In the genomic region with DNA sequence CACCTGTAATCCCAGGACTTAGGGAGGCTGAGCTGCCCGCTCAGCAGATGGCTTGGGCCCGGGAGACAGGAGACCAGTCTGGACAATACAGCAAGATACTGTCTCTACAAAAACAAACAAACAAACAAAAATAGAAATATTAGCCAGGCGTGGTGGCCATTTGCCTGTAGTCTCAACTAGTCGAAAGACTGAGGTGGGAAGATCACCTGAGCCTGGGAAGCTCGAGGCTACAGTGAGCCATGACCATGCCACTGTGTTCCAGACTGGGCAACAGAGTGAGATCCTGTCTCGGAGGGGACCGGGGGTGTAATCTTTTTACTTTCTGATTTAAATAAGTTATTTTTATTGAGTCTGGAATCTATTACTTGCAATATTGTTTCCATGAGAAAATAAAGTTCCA, we compare ENCODE assay signal across 17 cellular contexts.
A peak's percentile ranks its signal among the peaks of the same experiment; 100 is the strongest.
DNase-seq lines count a peak whose midpoint lies in the region; ATAC-seq and TF ChIP-seq lines count a peak whose summit lies in the region.
"Had no signal": no experiment of that assay in that cellular context is flagged by ENCODE, and none has a peak within 500 bp of the region (broad histone marks: within the 10 kb centered on the region; RNA-seq: fewer than 3 reads in every experiment).

No MANE protein-coding gene starts in this region.

- peaks cover 4% of the 10 kb centered on the region; the same call in 1 of the 2 replicates for H3K9me3 Mint-ChIP-seq in WTC11
- H3K9me3 Mint-ChIP-seq: CD8-positive, alpha-beta T cell; GM23338; HFFc6 had no signal

- H3K27me3 Mint-ChIP-seq in WTC11 (ENCODE audit: low read depth): no peaks in the 10 kb centered on the region
- H3K27me3 Mint-ChIP-seq: B cell had no signal

- H3K36me3 Mint-ChIP-seq in WTC11: no peaks in the 10 kb centered on the region
- H3K36me3 Mint-ChIP-seq: CD8-positive, alpha-beta T cell had no signal

- no peaks in the 10 kb centered on the region for H3K27me3 ChIP-seq in liver (ENCODE audit: control insufficient read depth in 4 of 4, insufficient read depth in 4 of 4, low read length in 3 of 4)
- H3K27me3 ChIP-seq in upper lobe of left lung: no peaks in the 10 kb centered on the region
- no peaks in the 10 kb centered on the region for H3K27me3 ChIP-seq in testis
- H3K27me3 ChIP-seq: BLaER1 treated with 17β-estradiol and CSF1 and Interleukin-3, amounts not matched to agents 10 nM and 100 nM had no signal

- CTCF ChIA-PET in HEK293 (lab: Yijun Ruan, JAX): no interaction called here
- CTCF ChIA-PET in WTC11 (lab: Charles Lee): no interaction called here

- H3K27ac Mint-ChIP-seq in WTC11: no peak overlapping the region
- H3K27ac Mint-ChIP-seq: B cell; CD8-positive, alpha-beta T cell had no signal

- no peak for TF ChIP-seq CTCF in HEK293 (tag by site-specific recombination; IDR thresholded peaks at IDR 0.05)
- no peak for TF ChIP-seq CTCF in WTC11 (IDR thresholded peaks at IDR 0.05)
- TF ChIP-seq CTCF in liver (IDR thresholded peaks at IDR 0.05; ENCODE audit: low read depth, low read length, missing input control): no peak
- TF ChIP-seq CTCF in upper lobe of left lung (IDR thresholded peaks at IDR 0.05): no peak
- TF ChIP-seq CTCF in testis (IDR thresholded peaks at IDR 0.05): no peak

- POLR2A ChIA-PET in HEK293 (lab: Yijun Ruan, JAX): no interaction called here
- POLR2A ChIA-PET in WTC11 (lab: Charles Lee): no interaction called here

- no peak overlapping the region for H3K4me3 ChIP-seq in HEK293 (ENCODE audit: low read depth, low read length)
- no peak overlapping the region for H3K4me3 ChIP-seq in liver (ENCODE audit: low read depth in 1 of 3, low read length in 3 of 3)
- no peak overlapping the region for H3K4me3 ChIP-seq in upper lobe of left lung
- no peak overlapping the region for H3K4me3 ChIP-seq in testis
- H3K4me3 ChIP-seq: BLaER1 treated with 17β-estradiol and CSF1 and Interleukin-3, amounts not matched to agents 10 nM and 100 nM; GM23338 had no signal

- H3K9me3 ChIP-seq in HEK293 (ENCODE audit: control insufficient read depth, insufficient read depth, low read depth, low read length) (no peaks in the 10 kb centered on the region), liver (ENCODE audit: control insufficient read depth in 4 of 4, low read length in 3 of 4) (no peaks in the 10 kb centered on the region), upper lobe of left lung (no peaks in the 10 kb centered on the region), testis (no peaks in the 10 kb centered on the region)
- H3K9me3 ChIP-seq: BLaER1 treated with 17β-estradiol and CSF1 and Interleukin-3, amounts not matched to agents 10 nM and 100 nM had no signal

- H3K4me1 ChIP-seq in HEK293 (ENCODE audit: control insufficient read depth, insufficient read depth, low read length): peaks cover 5% of the 10 kb centered on the region; the same call in 1 of the 2 replicates
- peaks cover 0 to 39% (median 33%) of the 10 kb centered on the region in 4 donors for H3K4me1 ChIP-seq in liver (ENCODE audit: control insufficient read depth in 4 of 4, insufficient read depth in 4 of 4, low read length in 3 of 4)
- H3K4me1 ChIP-seq in upper lobe of left lung: peaks cover 12 to 26% (median 19%) of the 10 kb centered on the region in 4 donors
- peaks cover 5% of the 10 kb centered on the region for H3K4me1 ChIP-seq in testis

- H3K36me3 ChIP-seq in HEK293 (ENCODE audit: control insufficient read depth in 2 of 2, insufficient read depth in 1 of 2, low read length in 2 of 2) (no peaks in the 10 kb centered on the region), liver (ENCODE audit: control insufficient read depth in 4 of 4, insufficient read depth in 3 of 4, low read depth in 1 of 4, low read length in 3 of 4) (no peaks in the 10 kb centered on the region), upper lobe of left lung (no peaks in the 10 kb centered on the region), testis (ENCODE audit: low read depth, missing control alignments) (no peaks in the 10 kb centered on the region)
- H3K36me3 ChIP-seq: BLaER1 treated with 17β-estradiol and CSF1 and Interleukin-3, amounts not matched to agents 10 nM and 100 nM had no signal

- ATAC-seq in WTC11 (no peak), upper lobe of left lung (ENCODE audit: low FRiP score in 2 of 2) (no peak)
- ATAC-seq: CD8-positive, alpha-beta T cell; GM23338 had no signal

- TF ChIP-seq EP300 in upper lobe of left lung (IDR thresholded peaks at IDR 0.05): no peak

- peaks cover 33% of the 10 kb centered on the region for H3K4me1 Mint-ChIP-seq in WTC11

- WGBS in liver: 94% methylated on average over 7 of the region's 7 CpGs
- WGBS in upper lobe of left lung, 2 donors: 88 to 97% methylated on average over 7 of the region's 7 CpGs
- 77 to 79% methylated on average over 7 of the region's 7 CpGs for WGBS in testis, 2 donors

- no peak overlapping the region for H3K27ac ChIP-seq in HEK293 (ENCODE audit: extremely low read depth, low read depth, low read length)
- peak overlapping the region; percentile 80 to 92 for H3K27ac ChIP-seq in liver (ENCODE audit: low read depth in 1 of 2, low read length in 2 of 2)
- peak overlapping the region in 3 of 4 donors; percentile 63 to 82 (median 74) for H3K27ac ChIP-seq in upper lobe of left lung
- no peak overlapping the region for H3K27ac ChIP-seq in testis

- DNase-seq in WTC11 (ENCODE audit: low spot score) (no peak), upper lobe of left lung (no peak), testis (no peak), NCI-H2081 treated with DMSO at 0.1 percent for 48 hours (lab: John Stamatoyannopoulos, UW) (no peak), NOMO-1 treated with dmso at 0.1 percent for 144 hours (lab: John Stamatoyannopoulos, UW; ENCODE audit: unreplicated experiment) (no peak)
- DNase-seq: 8988T; Calu3; CD8-positive, alpha-beta T cell; DMS79 treated with DMSO at 0.1 percent for 48 hours; GF-D8; HCEC 1CT; HFFc6 had no signal

- no peak for TF ChIP-seq RAD21 in liver (IDR thresholded peaks at IDR 0.05)

- no peak overlapping the region for H3K4me3 Mint-ChIP-seq in WTC11
- H3K4me3 Mint-ChIP-seq: CD8-positive, alpha-beta T cell; GM23338 had no signal

- no peak overlapping the region for H3K9ac ChIP-seq in liver (ENCODE audit: low read depth in 1 of 2, low read length in 2 of 2)
- H3K9ac ChIP-seq: BLaER1 treated with 17β-estradiol and CSF1 and Interleukin-3, amounts not matched to agents 10 nM and 100 nM had no signal

- TF ChIP-seq POLR2A in upper lobe of left lung (IDR thresholded peaks at IDR 0.05): no peak
- no peak for TF ChIP-seq POLR2A in testis (IDR thresholded peaks at IDR 0.05)

- intact Hi-C loops in testis (cut with DNase I; ENCODE audit: low total_unique reads): no loop called here

TF ChIP-seq in HEK293, 187 proteins besides CTCF, POLR2A, EP300 and RAD21:
- TF ChIP-seq ZNF169 (tag by site-specific recombination; IDR thresholded peaks at IDR 0.05): no peak
- TF ChIP-seq ZNF121 (tag by site-specific recombination; IDR thresholded peaks at IDR 0.05): peak; percentile 70
- no peak for TF ChIP-seq ZBTB17 (tag by site-specific recombination; IDR thresholded peaks at IDR 0.05)
TF ChIP-seq in HEK293: peak in this region for 1.

TF ChIP-seq in WTC11, 78 proteins besides CTCF, POLR2A, EP300 and RAD21:
- TF ChIP-seq, protein P1, sequence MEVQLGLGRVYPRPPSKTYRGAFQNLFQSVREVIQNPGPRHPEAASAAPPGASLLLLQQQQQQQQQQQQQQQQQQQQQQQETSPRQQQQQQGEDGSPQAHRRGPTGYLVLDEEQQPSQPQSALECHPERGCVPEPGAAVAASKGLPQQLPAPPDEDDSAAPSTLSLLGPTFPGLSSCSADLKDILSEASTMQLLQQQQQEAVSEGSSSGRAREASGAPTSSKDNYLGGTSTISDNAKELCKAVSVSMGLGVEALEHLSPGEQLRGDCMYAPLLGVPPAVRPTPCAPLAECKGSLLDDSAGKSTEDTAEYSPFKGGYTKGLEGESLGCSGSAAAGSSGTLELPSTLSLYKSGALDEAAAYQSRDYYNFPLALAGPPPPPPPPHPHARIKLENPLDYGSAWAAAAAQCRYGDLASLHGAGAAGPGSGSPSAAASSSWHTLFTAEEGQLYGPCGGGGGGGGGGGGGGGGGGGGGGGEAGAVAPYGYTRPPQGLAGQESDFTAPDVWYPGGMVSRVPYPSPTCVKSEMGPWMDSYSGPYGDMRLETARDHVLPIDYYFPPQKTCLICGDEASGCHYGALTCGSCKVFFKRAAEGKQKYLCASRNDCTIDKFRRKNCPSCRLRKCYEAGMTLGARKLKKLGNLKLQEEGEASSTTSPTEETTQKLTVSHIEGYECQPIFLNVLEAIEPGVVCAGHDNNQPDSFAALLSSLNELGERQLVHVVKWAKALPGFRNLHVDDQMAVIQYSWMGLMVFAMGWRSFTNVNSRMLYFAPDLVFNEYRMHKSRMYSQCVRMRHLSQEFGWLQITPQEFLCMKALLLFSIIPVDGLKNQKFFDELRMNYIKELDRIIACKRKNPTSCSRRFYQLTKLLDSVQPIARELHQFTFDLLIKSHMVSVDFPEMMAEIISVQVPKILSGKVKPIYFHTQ (CRISPR knock-in tag; IDR thresholded peaks at IDR 0.05): no peak
- peak; percentile 85; the same call in 1 of the 2 replicates for TF ChIP-seq ZNF121 (CRISPR knock-in tag; IDR thresholded peaks at IDR 0.05)

TF ChIP-seq in liver, 16 proteins besides CTCF, POLR2A, EP300 and RAD21 (continues in another document):
- TF ChIP-seq, protein P2, sequence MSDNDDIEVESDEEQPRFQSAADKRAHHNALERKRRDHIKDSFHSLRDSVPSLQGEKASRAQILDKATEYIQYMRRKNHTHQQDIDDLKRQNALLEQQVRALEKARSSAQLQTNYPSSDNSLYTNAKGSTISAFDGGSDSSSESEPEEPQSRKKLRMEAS (IDR thresholded peaks at IDR 0.05): no peak
- TF ChIP-seq, protein P3, sequence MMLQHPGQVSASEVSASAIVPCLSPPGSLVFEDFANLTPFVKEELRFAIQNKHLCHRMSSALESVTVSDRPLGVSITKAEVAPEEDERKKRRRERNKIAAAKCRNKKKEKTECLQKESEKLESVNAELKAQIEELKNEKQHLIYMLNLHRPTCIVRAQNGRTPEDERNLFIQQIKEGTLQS (IDR thresholded peaks at IDR 0.05): no peak
- TF ChIP-seq JUND (IDR thresholded peaks at IDR 0.05): no peak
- TF ChIP-seq, protein P4, sequence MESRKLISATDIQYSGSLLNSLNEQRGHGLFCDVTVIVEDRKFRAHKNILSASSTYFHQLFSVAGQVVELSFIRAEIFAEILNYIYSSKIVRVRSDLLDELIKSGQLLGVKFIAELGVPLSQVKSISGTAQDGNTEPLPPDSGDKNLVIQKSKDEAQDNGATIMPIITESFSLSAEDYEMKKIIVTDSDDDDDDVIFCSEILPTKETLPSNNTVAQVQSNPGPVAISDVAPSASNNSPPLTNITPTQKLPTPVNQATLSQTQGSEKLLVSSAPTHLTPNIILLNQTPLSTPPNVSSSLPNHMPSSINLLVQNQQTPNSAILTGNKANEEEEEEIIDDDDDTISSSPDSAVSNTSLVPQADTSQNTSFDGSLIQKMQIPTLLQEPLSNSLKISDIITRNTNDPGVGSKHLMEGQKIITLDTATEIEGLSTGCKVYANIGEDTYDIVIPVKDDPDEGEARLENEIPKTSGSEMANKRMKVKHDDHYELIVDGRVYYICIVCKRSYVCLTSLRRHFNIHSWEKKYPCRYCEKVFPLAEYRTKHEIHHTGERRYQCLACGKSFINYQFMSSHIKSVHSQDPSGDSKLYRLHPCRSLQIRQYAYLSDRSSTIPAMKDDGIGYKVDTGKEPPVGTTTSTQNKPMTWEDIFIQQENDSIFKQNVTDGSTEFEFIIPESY (IDR thresholded peaks at IDR 0.05): no peak
- TF ChIP-seq HNF4A (conservative IDR thresholded peaks at IDR 0.05): no peak
- TF ChIP-seq RXRA (IDR thresholded peaks at IDR 0.05): no peak

Comparison
In these comparisons a context has a peak if more than half of its experiments do, and no peak if none do; other contexts are left out.
1. H3K27ac ChIP-seq: peak in liver (2 of 2) and upper lobe of left lung (3 of 4); none in HEK293 (single experiment) and testis (0 of 2).